Comparison of ENCODE assay signal across 8 cellular contexts in genomic region chr7:2314209-2314955, GRCh38. TPM values are rescaled to one million over a fixed set of nuclear protein-coding genes. Genes with fewer than 3 reads are reported as not detected.
DNase-seq lines count a peak whose midpoint lies in the region; ATAC-seq and TF ChIP-seq lines count a peak whose summit lies in the region.

Gene SNX8, minus strand, starts transcription at chr7:2314441. Its CDS starts 20 bp downstream, at chr7:2314421.

- WGBS in adrenal gland, 4 donors = 2 to 7% (median 3%) methylated on average over 9 to 65 of the region's 78 CpGs

- no peaks in the 10 kb centered on the region for H3K9me3 Mint-ChIP-seq in progenitor cell of endocrine pancreas (ENCODE audit: low read depth)

- peaks cover 4% of the 10 kb centered on the region for H3K27me3 Mint-ChIP-seq in progenitor cell of endocrine pancreas

- intact Hi-C loops in T-helper 1 cell treated with Interleukin-12 subunit alpha and Interleukin-12 subunit beta and Interleukin-4 antibody, amounts not matched to agents 30 ng/mL and 1 ng/mL, for 36 hours (cut with micrococcal nuclease) = loop anchor here (1.0 to 5.0 kb wide), 11 partner anchors 34 to 1272 kb away; partner anchors contain the start of genes CHST12, EIF3B, GPR146 and MAD1L1
- intact Hi-C loops in adrenal gland (cut with DNase I) = no loop called here
- intact Hi-C loops in left cardiac atrium (cut with DNase I) = no loop called here
- intact Hi-C loops in upper lobe of right lung (cut with DNase I) = no loop called here

- peaks cover 5% of the 10 kb centered on the region for H3K4me1 Mint-ChIP-seq in progenitor cell of endocrine pancreas (ENCODE audit: low read depth)

- TF ChIP-seq CTCF in GM13977 (IDR thresholded peaks at IDR 0.05; ENCODE audit: extremely low read depth, insufficient read depth, missing control alignments) (no peak), adrenal gland (IDR thresholded peaks at IDR 0.05) (no peak), progenitor cell of endocrine pancreas (IDR thresholded peaks at IDR 0.05; ENCODE audit: unreplicated experiment) (no peak), upper lobe of right lung (IDR thresholded peaks at IDR 0.05) (no peak)

- TF ChIP-seq POLR2A in adrenal gland (IDR thresholded peaks at IDR 0.05) = peak; percentile 55 to 68

- H3K27me3 ChIP-seq in adrenal gland = no peaks in the 10 kb centered on the region
- H3K27me3 ChIP-seq in upper lobe of right lung = no peaks in the 10 kb centered on the region

- H3K4me1 ChIP-seq in adrenal gland (replicated peaks in 1 of 2) = peaks cover 0 to 5% of the 10 kb centered on the region in 2 donors
- H3K4me1 ChIP-seq in upper lobe of right lung = peaks cover 20% of the 10 kb centered on the region

- H3K9me3 ChIP-seq in adrenal gland (replicated peaks in 1 of 3) (no peaks in the 10 kb centered on the region), upper lobe of right lung (no peaks in the 10 kb centered on the region)

- H3K4me3 Mint-ChIP-seq in progenitor cell of endocrine pancreas (ENCODE audit: low read depth) = peak within 1 kb of the TSS; percentile 89

- peak within 1 kb of the TSS; percentile 88 for H3K27ac Mint-ChIP-seq in progenitor cell of endocrine pancreas

- H3K36me3 Mint-ChIP-seq in progenitor cell of endocrine pancreas (ENCODE audit: insufficient read depth) = peaks cover 1% of the 10 kb centered on the region

- H3K27ac ChIP-seq in adrenal gland (peak within 1 kb of the TSS in 4 of 5 donors; percentile 34 to 83 (median 78)), upper lobe of right lung (peak within 1 kb of the TSS; percentile 85)

- peak within 1 kb of the TSS; percentile 33 to 78 (median 64) for H3K4me3 ChIP-seq in adrenal gland
- H3K4me3 ChIP-seq in upper lobe of right lung = peak within 1 kb of the TSS; percentile 93

- ATAC-seq in HG02840 (IDR thresholded peaks at IDR 0.05; ENCODE audit: low FRiP score, unreplicated experiment) (peak; percentile 67), left cardiac atrium (peak; percentile 98 to 99), upper lobe of right lung (peak; percentile 100)

- H3K36me3 ChIP-seq in adrenal gland (replicated peaks in 1 of 2) (no peaks in the 10 kb centered on the region), upper lobe of right lung (peaks cover 5% of the 10 kb centered on the region)

- DNase-seq in GM13977 (ENCODE audit: low spot score) (peak; percentile 98), NCI-H1436 (lab: John Stamatoyannopoulos, UW) (peak; percentile 88), adrenal gland (peak; percentile 89 to 96 (median 92)), left cardiac atrium (peak; percentile 91), progenitor cell of endocrine pancreas (ENCODE audit: low spot score, unreplicated experiment) (peak; percentile 99), upper lobe of right lung (peak; percentile 96)

- in situ Hi-C loops in GM13977 (cut with MboI; ENCODE audit: low pct_unique_long_range_greater_than_20kb, low sequenced_read_pairs, unreplicated experiment) = no loop called here

RNA-seq across cellular contexts. Expression of gene SNX8, which starts in this region (rescaled TPM):
- total RNA-seq in T-helper 1 cell treated with Interleukin-12 subunit alpha and Interleukin-12 subunit beta and Interleukin-4 antibody, amounts not matched to agents 30 ng/mL and 1 ng/mL, for 36 hours = 34.6 and 35.5 TPM in 2 replicates
- total RNA-seq in adrenal gland = 10 to 100 TPM in 7 of 8 donors, 1 to 10 TPM in 1; 8.8 to 40.5 (median 25.9) TPM
- 10 to 100 TPM; 13.5 to 39.0 (median 37.2) TPM for polyA plus RNA-seq in adrenal gland
- total RNA-seq in left cardiac atrium = 10 to 100 TPM; 31.3 to 38.5 TPM
- total RNA-seq in progenitor cell of endocrine pancreas = 15.6 and 19.0 TPM in 2 replicates
- 60.1 TPM for total RNA-seq in upper lobe of right lung

Comparison
In these comparisons a context has a peak if more than half of its experiments do, and no peak if none do; other contexts are left out.
1. Peak in every context shown above with its lines: DNase-seq, ATAC-seq, H3K4me3 ChIP-seq and H3K27ac ChIP-seq.